ENCODE assay signal across 24 cellular contexts in genomic region chr1:204353213-204353910, GRCh38. TPM values are rescaled to one million over a fixed set of nuclear protein-coding genes. Genes with fewer than 3 reads are reported as not detected.
A peak's percentile ranks its signal among the peaks of the same experiment; 100 is the strongest.
DNase-seq lines count a peak whose midpoint lies in the region; ATAC-seq, FAIRE-seq and TF ChIP-seq lines count a peak whose summit lies in the region.
"Had no signal": no experiment of that assay in that cellular context is flagged by ENCODE, and none has a peak within 500 bp of the region (broad histone marks: within the 10 kb centered on the region; RNA-seq: fewer than 3 reads in every experiment).

No MANE protein-coding gene starts in this region.

- H2AK5ac ChIP-seq in IMR-90 (ENCODE audit: low read depth, low read length) = peak overlapping the region; percentile 45; the same call in 1 of the 2 replicates

- H3K27me3 ChIP-seq in IMR-90 (ENCODE audit: control insufficient read depth, insufficient read depth, low read length) (no peaks in the 10 kb centered on the region), K562 (ENCODE audit: control insufficient read depth in 2 of 2, insufficient read depth in 2 of 2, low read length in 2 of 2) (peaks cover 21 to 53% of the 10 kb centered on the region in 2 experiments; a peak in 4 of 5 replicates), osteoblast (ENCODE audit: insufficient read depth, low read length) (peaks cover 8% of the 10 kb centered on the region)
- H3K27me3 ChIP-seq: BLaER1 had no signal

- H3K56ac ChIP-seq in IMR-90 (ENCODE audit: extremely low read depth, insufficient read depth, low read length) = no peak overlapping the region

- TF ChIP-seq EP300 in K562 (IDR thresholded peaks at IDR 0.05; ENCODE audit: low read length) = no peak

- TF ChIP-seq POLR2A in IMR-90 (IDR thresholded peaks at IDR 0.05; ENCODE audit: low read depth, low read length) (no peak), K562 (conservative IDR thresholded peaks at IDR 0.05) (no peak)

- H3K79me1 ChIP-seq in IMR-90 (ENCODE audit: low read depth in 1 of 2, low read length in 2 of 2) = 0 out of 4 replicates have a peak, but pooled peaks cover 0 to 4% of the 10 kb centered on the region in 2 experiments

- H3K9me1 ChIP-seq in IMR-90 (ENCODE audit: insufficient read depth, low read length) (peaks cover 7% of the 10 kb centered on the region), K562 (ENCODE audit: control insufficient read depth, insufficient read depth, low read length) (no peaks in the 10 kb centered on the region)

- H3K27ac ChIP-seq in IMR-90 (ENCODE audit: insufficient read depth, low read length) (no peak overlapping the region), K562 (ENCODE audit: extremely low read depth, low read depth, low read length) (no peak overlapping the region), osteoblast (ENCODE audit: low read depth, low read length) (no peak overlapping the region)
- H3K27ac ChIP-seq: BLaER1, C4-2B had no signal

- H2BK20ac ChIP-seq in IMR-90 (ENCODE audit: low read depth, low read length) = no peak overlapping the region

- H3K79me2 ChIP-seq in K562 (ENCODE audit: control insufficient read depth, insufficient read depth, low read length) (no peaks in the 10 kb centered on the region), osteoblast (ENCODE audit: insufficient read depth, low read length) (no peaks in the 10 kb centered on the region)

- no peaks in the 10 kb centered on the region for H3K36me3 ChIP-seq in IMR-90 (ENCODE audit: control insufficient read depth, insufficient read depth, low read length)
- H3K36me3 ChIP-seq in K562 (ENCODE audit: control insufficient read depth, insufficient read depth, low read length) = no peaks in the 10 kb centered on the region
- no peaks in the 10 kb centered on the region for H3K36me3 ChIP-seq in osteoblast (ENCODE audit: insufficient read depth, low read length)
- H3K36me3 ChIP-seq: BLaER1, HAP-1 had no signal

- H3K4me1 ChIP-seq in IMR-90 (ENCODE audit: control insufficient read depth, insufficient read depth, low read length) (peaks cover 15% of the 10 kb centered on the region), K562 (replicated peaks in 1 of 2; ENCODE audit: control insufficient read depth in 2 of 2, insufficient read depth in 2 of 2, low read length in 2 of 2) (peaks cover 0 to 8% of the 10 kb centered on the region in 2 experiments; a peak in 4 of 5 replicates), osteoblast (ENCODE audit: insufficient read depth, low read length) (no peaks in the 10 kb centered on the region)
- H3K4me1 ChIP-seq: HAP-1 had no signal

- H3K4me3 ChIP-seq in IMR-90 (ENCODE audit: insufficient read depth, low read depth, low read length) = no peak overlapping the region
- H3K4me3 ChIP-seq in K562 = no peak overlapping the region
- no peak overlapping the region for H3K4me3 ChIP-seq in osteoblast (ENCODE audit: insufficient read depth, low read length)
- H3K4me3 ChIP-seq: BLaER1, GM23338, HAP-1 had no signal

- H3K9me3 ChIP-seq in IMR-90 (ENCODE audit: control insufficient read depth, insufficient read depth, low read length) = no peaks in the 10 kb centered on the region
- no peaks in the 10 kb centered on the region for H3K9me3 ChIP-seq in K562 (replicated peaks; ENCODE audit: control insufficient read depth, insufficient read depth, low read depth, low read length)
- H3K9me3 ChIP-seq in osteoblast (ENCODE audit: low read depth, low read length) = no peaks in the 10 kb centered on the region
- H3K9me3 ChIP-seq: BLaER1, HAP-1 had no signal

- CTCF ChIA-PET in IMR-90 (lab: Yijun Ruan, JAX) (interaction anchor here (1.1 to 2.1 kb wide), 2 partner anchors 95 to 140 kb away, joined by 3 to 4 read pairs; partner anchors contain the start of gene GOLT1A), K562 (lab: Yijun Ruan, JAX; ENCODE audit: low intra/inter-chr PET ratio) (no interaction called here)

- no peak overlapping the region for H2BK120ac ChIP-seq in IMR-90 (ENCODE audit: low read depth, low read length)

- no TSS peak for BruUV-seq in IMR-90 (replicated peaks; lab: Mats Ljungman, UMichigan)
- no TSS peak for BruUV-seq in K562 (replicated peaks; lab: Mats Ljungman, UMichigan)

- no peak overlapping the region for H3K23ac ChIP-seq in IMR-90 (ENCODE audit: low read depth, low read length)

- H2AFZ ChIP-seq in IMR-90 (replicated peaks; ENCODE audit: low read length, poor library complexity) (no peak overlapping the region), K562 (ENCODE audit: low read depth, low read length) (no peak overlapping the region), osteoblast (ENCODE audit: low read length) (no peak overlapping the region)
- H2AFZ ChIP-seq: GM23338 had no signal

- peak overlapping the region; percentile 65 for H2AK9ac ChIP-seq in IMR-90 (replicated peaks; ENCODE audit: low read depth, low read length, poor library complexity)

- no peak overlapping the region for H4K5ac ChIP-seq in IMR-90 (ENCODE audit: low read depth, low read length)

- no peak for TF ChIP-seq RAD21 in IMR-90 (IDR thresholded peaks at IDR 0.05; ENCODE audit: low read length)
- TF ChIP-seq RAD21 in K562 (CRISPR knock-in tag; conservative IDR thresholded peaks at IDR 0.05 in 1 of 2, IDR thresholded peaks at IDR 0.05 in 1 of 2) = no peak

- FAIRE-seq in K562 (lab: Jason Lieb, UNC) = no peak
- FAIRE-seq: D721Med, GM12891, GM18507, H54 had no signal

- DNase-seq in IMR-90 (no peak), K562 (ENCODE audit: extremely low read depth in 1 of 4, low spot score in 3 of 4) (no peak), left colon (no peak), osteoblast (ENCODE audit: insufficient read length, low spot score, missing footprints) (peak; percentile 68), NCI-H128 (lab: John Stamatoyannopoulos, UW; ENCODE audit: unreplicated experiment) (no peak), DMS153 (lab: John Stamatoyannopoulos, UW) (no peak), Ammon's horn (ENCODE audit: low spot score) (no peak)
- DNase-seq: CD4-positive, CD25-positive, alpha-beta regulatory T cell; CD8-positive, alpha-beta T cell; DMS 273 treated with DMSO at 0.1 percent for 48 hours; DMS53; DMS79 treated with DMSO at 0.1 percent for 48 hours; GF-D8; HFFc6 had no signal

- no CpG with 5 or more reads among the region's 5 CpGs for WGBS in IMR-90 (ENCODE audit: extremely low coverage in 2 of 2, insufficient read length in 1 of 2), 2 experiments
- 4% methylated on average over 5 of the region's 5 CpGs for WGBS in K562 (ENCODE audit: insufficient coverage, low coverage, missing lambda C conversion rate)

- H3K4me2 ChIP-seq in IMR-90 (ENCODE audit: low read depth, low read length) = no peak overlapping the region
- H3K4me2 ChIP-seq in K562 (ENCODE audit: insufficient read depth, low read length) = no peak overlapping the region
- H3K4me2 ChIP-seq in osteoblast (ENCODE audit: insufficient read depth, low read length) = no peak overlapping the region
- H3K4me2 ChIP-seq: BLaER1, GM23338 had no signal

- H2BK15ac ChIP-seq in IMR-90 (ENCODE audit: low read depth, low read length) = no peak overlapping the region

- no peak overlapping the region for H3K4ac ChIP-seq in IMR-90 (ENCODE audit: low read depth, low read length)

- no peak overlapping the region for H4K8ac ChIP-seq in IMR-90 (ENCODE audit: low read depth in 2 of 2, low read length in 2 of 2)

- dilution Hi-C loops in IMR-90 (cut with HindIII; ENCODE audit: low sequenced_read_pairs, unreplicated experiment) = no loop called here

- ATAC-seq in IMR-90 (ENCODE audit: low read depth) (no peak), K562 (no peak), left colon (peak; percentile 37), HG03469 (IDR thresholded peaks at IDR 0.05; ENCODE audit: unreplicated experiment) (no peak)
- ATAC-seq: CD8-positive, alpha-beta T cell; GM23338 had no signal

- H4K20me1 ChIP-seq in IMR-90 (ENCODE audit: insufficient read depth, low read length) (no peaks in the 10 kb centered on the region), K562 (replicated peaks; ENCODE audit: control insufficient read depth, insufficient read depth, low read length) (0 out of 2 replicates have a peak, but pooled peaks cover 3% of the 10 kb centered on the region), osteoblast (ENCODE audit: insufficient read depth, low read length) (no peaks in the 10 kb centered on the region)
- H4K20me1 ChIP-seq: BLaER1 had no signal

- H3K18ac ChIP-seq in IMR-90 (ENCODE audit: low read depth, low read length) = no peak overlapping the region

- no peak overlapping the region for H2BK5ac ChIP-seq in IMR-90 (ENCODE audit: low read depth, low read length, poor library complexity, severe bottlenecking)

- intact Hi-C loops in IMR-90 (cut with micrococcal nuclease) (loop anchor here (10.0 kb wide), 1 partner anchor 59 kb away; no protein-coding TSS in a partner anchor), K562 (cut with micrococcal nuclease) (no loop called here), left colon (cut with DNase I, micrococcal nuclease) (no loop called here)

- TF ChIP-seq CTCF in IMR-90 (conservative IDR thresholded peaks at IDR 0.05; ENCODE audit: low read depth, low read length) (no peak), K562 (IDR thresholded peaks at IDR 0.05 in 2 of 3, conservative IDR thresholded peaks at IDR 0.05 in 1 of 3; ENCODE audit: insufficient read depth in 2 of 3, low read depth in 1 of 3, low read length in 3 of 3) (no peak), osteoblast (IDR thresholded peaks at IDR 0.05; ENCODE audit: extremely low read depth, low read depth, low read length) (no peak)

- POLR2A ChIA-PET in IMR-90 (lab: Charles Lee; ENCODE audit: unreplicated experiment) = no interaction called here
- POLR2A ChIA-PET in K562 (lab: Yijun Ruan, JAX) = interaction anchor here (0.5 to 1.9 kb wide), 2 partner anchors 9 to 29 kb away, joined by 4 to 7 read pairs; no protein-coding TSS in a partner anchor

- no peak overlapping the region for H3K9ac ChIP-seq in IMR-90 (ENCODE audit: low read depth, low read length)
- H3K9ac ChIP-seq in K562 (ENCODE audit: insufficient read depth in 1 of 2, low read depth in 2 of 2, low read length in 2 of 2) = no peak overlapping the region
- H3K9ac ChIP-seq: BLaER1 had no signal

- no peak overlapping the region for H3K14ac ChIP-seq in IMR-90 (replicated peaks; ENCODE audit: low read depth, low read length)

- in situ Hi-C loops in IMR-90 (cut with MboI; ENCODE audit: low sequenced_read_pairs) (no loop called here), K562 (cut with MboI) (no loop called here)

- H4K91ac ChIP-seq in IMR-90 (ENCODE audit: insufficient read depth, low read depth, low read length) = no peak overlapping the region

RNA-seq across cellular contexts. Expression of gene PLEKHA6, which starts 6.4 kb away (rescaled TPM):
- 5.0 and 8.2 TPM in 2 replicates for total RNA-seq in IMR-90 (2012; rRNA removed)
- polyA plus RNA-seq in IMR-90 (2012; rRNA removed) = 19.9 and 20.6 TPM in 2 replicates
- polyA plus RNA-seq in IMR-90 (2012; cell fraction: cytosol; rRNA removed) = 10.7 and 13.6 TPM in 2 replicates
- polyA plus RNA-seq in IMR-90 (2012; cell fraction: nucleus; rRNA removed; ENCODE audit: low replicate concordance) = 59.8 and 70.3 TPM in 2 replicates
- 0.09 and 0.14 TPM in 2 replicates for total RNA-seq in K562 (2011; cell fraction: chromatin; rRNA removed; ENCODE audit: low replicate concordance)
- 0.17 TPM in 1 of 2 replicates, not detected in the other for total RNA-seq in K562 (2011; cell fraction: nucleolus; rRNA removed)
- total RNA-seq in K562 (2011; cell fraction: nucleoplasm; rRNA removed) = 0.15 TPM in 1 of 2 replicates, not detected in the other
- not detected in 2 replicates for total RNA-seq in K562 (2014; rRNA removed)
- total RNA-seq in K562 (2014; rRNA removed; fragmentation: Illumina TruSeq; extraction: Trizol) = not detected in 2 replicates
- 0.04 and 0.34 TPM in 2 replicates for total RNA-seq in K562 (2015; rRNA removed; fragmentation: Illumina TruSeq; extraction: Trizol)
- total RNA-seq in K562 (2021) = 0.29 and 0.33 TPM in 2 replicates
- 0.01 TPM in 2 replicates for polyA plus RNA-seq in K562 (2011; rRNA removed)
- polyA plus RNA-seq in K562 (2011; cell fraction: cytosol; rRNA removed) = 0.01 TPM in 1 of 2 replicates, not detected in the other
- polyA plus RNA-seq in K562 (2011; cell fraction: nucleus; rRNA removed) = 0.06 and 0.24 TPM in 2 replicates
- polyA plus RNA-seq in K562 (2012) = 0.21 and 0.35 TPM in 2 replicates
- not detected in 2 replicates for polyA plus RNA-seq in K562 (2014; fragmentation: Illumina TruSeq; extraction: Trizol)
- under 1 TPM in 1 of 2 experiments, not detected in 1; under 0.01 TPM for polyA plus RNA-seq in K562 (2014; fragmentation: Nextera tagmentation; extraction: Ambion mirVana)
- 0.01 TPM in 1 of 2 replicates, not detected in the other for polyA plus RNA-seq in K562 (2014; rRNA removed)
- polyA minus RNA-seq in K562 (2011; rRNA and poly(A)+ RNA removed) = 0.04 and 0.06 TPM in 2 replicates
- polyA minus RNA-seq in K562 (2011; cell fraction: cytosol; rRNA and poly(A)+ RNA removed) = not detected in 2 replicates
- polyA minus RNA-seq in K562 (2011; cell fraction: nucleus; rRNA and poly(A)+ RNA removed) = under 0.01 and 0.11 TPM in 2 replicates
- total RNA-seq in left colon = 100 to 1,000 TPM; 110 to 131 TPM
- 0.29 and 0.36 TPM in 2 replicates for total RNA-seq in osteoblast
- total RNA-seq: G401 had no signal
- polyA plus RNA-seq: CD4-positive, CD25-positive, alpha-beta regulatory T cell had no signal

RNA-seq across cellular contexts. Expression of gene PPP1R15B, which starts 58.3 kb away (rescaled TPM):
- total RNA-seq in IMR-90 (2012; rRNA removed) = 14.9 and 20.3 TPM in 2 replicates
- 14.4 and 15.0 TPM in 2 replicates for polyA plus RNA-seq in IMR-90 (2012; rRNA removed)
- 8.7 and 10.7 TPM in 2 replicates for polyA plus RNA-seq in IMR-90 (2012; cell fraction: cytosol; rRNA removed)
- polyA plus RNA-seq in IMR-90 (2012; cell fraction: nucleus; rRNA removed; ENCODE audit: low replicate concordance) = 6.9 and 17.1 TPM in 2 replicates
- total RNA-seq in K562 (2011; cell fraction: chromatin; rRNA removed; ENCODE audit: low replicate concordance) = 89.5 and 106 TPM in 2 replicates
- total RNA-seq in K562 (2011; cell fraction: nucleolus; rRNA removed) = 92.1 and 92.6 TPM in 2 replicates
- 106 and 121 TPM in 2 replicates for total RNA-seq in K562 (2011; cell fraction: nucleoplasm; rRNA removed)
- 30.8 and 32.3 TPM in 2 replicates for total RNA-seq in K562 (2014; rRNA removed)
- 42.2 and 45.5 TPM in 2 replicates for total RNA-seq in K562 (2014; rRNA removed; fragmentation: Illumina TruSeq; extraction: Trizol)
- total RNA-seq in K562 (2015; rRNA removed; fragmentation: Illumina TruSeq; extraction: Trizol) = 30.6 and 32.4 TPM in 2 replicates
- 46.5 and 48.1 TPM in 2 replicates for total RNA-seq in K562 (2021)
- polyA plus RNA-seq in K562 (2011; rRNA removed) = 24.6 and 27.0 TPM in 2 replicates
- 19.2 and 23.1 TPM in 2 replicates for polyA plus RNA-seq in K562 (2011; cell fraction: cytosol; rRNA removed)
- polyA plus RNA-seq in K562 (2011; cell fraction: nucleus; rRNA removed) = 18.4 and 20.5 TPM in 2 replicates
- polyA plus RNA-seq in K562 (2012) = 15.8 and 22.5 TPM in 2 replicates
- polyA plus RNA-seq in K562 (2014; fragmentation: Illumina TruSeq; extraction: Trizol) = 34.2 and 36.5 TPM in 2 replicates
- polyA plus RNA-seq in K562 (2014; fragmentation: Nextera tagmentation; extraction: Ambion mirVana) = 10 to 100 TPM; 17.0 to 24.7 TPM
- polyA plus RNA-seq in K562 (2014; rRNA removed) = 26.9 and 27.2 TPM in 2 replicates
- polyA minus RNA-seq in K562 (2011; rRNA and poly(A)+ RNA removed) = 47.0 and 63.2 TPM in 2 replicates
- polyA minus RNA-seq in K562 (2011; cell fraction: cytosol; rRNA and poly(A)+ RNA removed) = 38.7 and 39.2 TPM in 2 replicates
- 36.5 and 72.2 TPM in 2 replicates for polyA minus RNA-seq in K562 (2011; cell fraction: nucleus; rRNA and poly(A)+ RNA removed)
- 10 to 100 TPM; 61.4 to 72.2 TPM for total RNA-seq in left colon
- 21.5 and 23.9 TPM in 2 replicates for total RNA-seq in osteoblast

Comparison
In these comparisons a context has a peak if more than half of its experiments do, and no peak if none do; other contexts are left out.
1. RNA of gene PLEKHA6, which starts 6.4 kb away (total RNA-seq): 110 to 131 TPM in left colon; 5.0 to 8.2 TPM in IMR-90, 0.29 to 0.36 TPM in osteoblast and 0.04 to 0.34 TPM in K562; every median in the first group is over 10 times any median in the second.